8 cellular contexts compared by ENCODE assay signal in genomic region chr6:125154184-125155135, GRCh38. TPM values are rescaled to one million over a fixed set of nuclear protein-coding genes. Genes with fewer than 3 reads are reported as not detected.
A peak's percentile ranks its signal among the peaks of the same experiment; 100 is the strongest.
DNase-seq lines count a peak whose midpoint lies in the region; ATAC-seq and TF ChIP-seq lines count a peak whose summit lies in the region.

No MANE protein-coding gene starts in this region.

- H3K9me3 Mint-ChIP-seq in naive thymus-derived CD4-positive, alpha-beta T cell, result peaks cover 0 to 2% (median 0%) of the 10 kb centered on the region in 11 donors

- H3K27ac ChIP-seq in esophagus (ENCODE audit: low read depth in 2 of 2, low read length in 1 of 2) (peak overlapping the region; percentile 89 to 95), vagina (peak overlapping the region; percentile 71)
- H3K27ac ChIP-seq in naive thymus-derived CD4-positive, alpha-beta T cell (ENCODE audit: low read depth, low read length), result no peak overlapping the region

- peak; percentile 33 for ATAC-seq in naive thymus-derived CD4-positive, alpha-beta T cell
- no peak for ATAC-seq in HG02840 (IDR thresholded peaks at IDR 0.05; ENCODE audit: low FRiP score, unreplicated experiment)

- H3K36me3 ChIP-seq in esophagus (ENCODE audit: control insufficient read depth in 2 of 2, insufficient read depth in 2 of 2, low read length in 1 of 2) (peaks cover 0 to 2% of the 10 kb centered on the region in 2 donors), vagina (no peaks in the 10 kb centered on the region)
- H3K36me3 ChIP-seq in naive thymus-derived CD4-positive, alpha-beta T cell (ENCODE audit: control insufficient read depth in 2 of 3, insufficient read depth in 3 of 3, low read length in 3 of 3), result no peaks in the 10 kb centered on the region

- peaks cover 19 to 49% (median 37%) of the 10 kb centered on the region in 5 donors for H3K27me3 Mint-ChIP-seq in naive thymus-derived CD4-positive, alpha-beta T cell

- WGBS in esophagus, 2 donors, result 9 to 12% methylated on average over 63 to 64 of the region's 64 CpGs

- H3K4me3 ChIP-seq in esophagus (ENCODE audit: low read depth in 1 of 2, low read length in 2 of 2) (peak overlapping the region; percentile 64 to 72), vagina (peak overlapping the region; percentile 59 to 68)
- H3K4me3 ChIP-seq in naive thymus-derived CD4-positive, alpha-beta T cell (ENCODE audit: low read length), result peak overlapping the region; percentile 55

- no peak for TF ChIP-seq POLR2A in vagina (IDR thresholded peaks at IDR 0.05)

- no peaks in the 10 kb centered on the region for H3K27me3 ChIP-seq in esophagus (ENCODE audit: control insufficient read depth in 1 of 2, insufficient read depth in 2 of 2, low read length in 2 of 2)
- H3K27me3 ChIP-seq in naive thymus-derived CD4-positive, alpha-beta T cell (ENCODE audit: control insufficient read depth in 2 of 2, insufficient read depth in 2 of 2, low read length in 2 of 2), result peaks cover 0 to 4% of the 10 kb centered on the region in 2 donors
- H3K27me3 ChIP-seq in vagina, result no peaks in the 10 kb centered on the region

- no peaks in the 10 kb centered on the region for H3K36me3 Mint-ChIP-seq in naive thymus-derived CD4-positive, alpha-beta T cell

- H3K4me1 ChIP-seq in esophagus (ENCODE audit: control insufficient read depth in 2 of 2, insufficient read depth in 2 of 2, low read length in 1 of 2) (peaks cover 0 to 2% of the 10 kb centered on the region in 2 donors), vagina (peaks cover 18% of the 10 kb centered on the region)
- peaks cover 0 to 5% of the 10 kb centered on the region in 2 donors for H3K4me1 ChIP-seq in naive thymus-derived CD4-positive, alpha-beta T cell (ENCODE audit: control insufficient read depth in 2 of 2, insufficient read depth in 2 of 2, low read length in 2 of 2)

- DNase-seq in DMS53 (lab: John Stamatoyannopoulos, UW), result peak; percentile 84
- peak; percentile 54 for DNase-seq in HK-2 (ENCODE audit: unreplicated experiment)
- peak; percentile 12 to 18 for DNase-seq in activated CD4-positive, alpha-beta T cell treated with anti-CD3 and anti-CD28 coated beads, Interleukin-2, amount 50 U/mL, for 4 hours
- peak in 4 of 9 donors; percentile 4 to 22 (median 13) for DNase-seq in naive thymus-derived CD4-positive, alpha-beta T cell
- DNase-seq in vagina (ENCODE audit: extremely low spot score in 2 of 2), result no peak
- DNase-seq in NCI-H345 (lab: John Stamatoyannopoulos, UW), result no peak

- H3K27ac Mint-ChIP-seq in naive thymus-derived CD4-positive, alpha-beta T cell, result no peak overlapping the region

- CTCF ChIA-PET in naive thymus-derived CD4-positive, alpha-beta T cell (lab: Charles Lee), result interaction anchor here (0.8 to 1.0 kb wide), 2 partner anchors 9 to 40 kb away, joined by 3 read pairs; no protein-coding TSS in a partner anchor

- POLR2A ChIA-PET in naive thymus-derived CD4-positive, alpha-beta T cell (lab: Charles Lee), result no interaction called here

- H3K9me3 ChIP-seq in esophagus (ENCODE audit: control insufficient read depth in 2 of 2, insufficient read depth in 1 of 2, low read depth in 1 of 2, low read length in 1 of 2), result no peaks in the 10 kb centered on the region
- H3K9me3 ChIP-seq in naive thymus-derived CD4-positive, alpha-beta T cell (ENCODE audit: control insufficient read depth in 2 of 3, low read length in 3 of 3), result no peaks in the 10 kb centered on the region
- no peaks in the 10 kb centered on the region for H3K9me3 ChIP-seq in vagina

- no peak for TF ChIP-seq CTCF in vagina (IDR thresholded peaks at IDR 0.05)

- peak overlapping the region; percentile 72 to 87 (median 78) for H3K4me3 Mint-ChIP-seq in naive thymus-derived CD4-positive, alpha-beta T cell

- H3K4me1 Mint-ChIP-seq in naive thymus-derived CD4-positive, alpha-beta T cell, result peaks cover 0 to 14% (median 10%) of the 10 kb centered on the region in 7 donors

- intact Hi-C loops in naive thymus-derived CD4-positive, alpha-beta T cell (cut with micrococcal nuclease), result loop anchor here (5.0 to 10.0 kb wide), 4 partner anchors 148 to 1298 kb away; partner anchors contain the start of genes HDDC2 (in 1 of the 2) and TRMT11 (in 1 of the 2)
- intact Hi-C loops in vagina (cut with DNase I), result loop anchor here (10.0 kb wide), 2 partner anchors 150 to 610 kb away; partner anchors contain the start of gene HDDC2

RNA-seq across cellular contexts. Expression of gene TPD52L1, which starts 0.9 kb away (rescaled TPM):
- polyA plus RNA-seq in esophagus, result 100 to 1,000 TPM; 154 to 245 TPM
- under 1 TPM in 1 of 5 experiments, not detected in 4; 0.15 TPM for total RNA-seq in naive thymus-derived CD4-positive, alpha-beta T cell
- polyA plus RNA-seq in naive thymus-derived CD4-positive, alpha-beta T cell, result under 1 TPM; 0.56 to 0.67 TPM
- total RNA-seq in vagina, result 85.0 TPM

Comparison
In these comparisons a context has a peak if more than half of its experiments do, and no peak if none do; other contexts are left out.
1. DNase-seq: peak in DMS53 (single experiment), HK-2 (single experiment) and activated CD4-positive, alpha-beta T cell treated with anti-CD3 and anti-CD28 coated beads, Interleukin-2, amount 50 U/mL, for 4 hours (2 of 2); none in vagina (0 of 2) and NCI-H345 (single experiment).
2. RNA of gene TPD52L1, which starts 0.9 kb away (total RNA-seq): 85.0 TPM in vagina (single experiment); 0.15 TPM in naive thymus-derived CD4-positive, alpha-beta T cell; every median in the first group is over 10 times any median in the second.
3. Peak in every context shown above with its lines, with median percentiles within 50 percentile points of each other: H3K4me3 ChIP-seq.